Comparison of ENCODE assay signal across 17 cellular contexts in the genomic region with DNA sequence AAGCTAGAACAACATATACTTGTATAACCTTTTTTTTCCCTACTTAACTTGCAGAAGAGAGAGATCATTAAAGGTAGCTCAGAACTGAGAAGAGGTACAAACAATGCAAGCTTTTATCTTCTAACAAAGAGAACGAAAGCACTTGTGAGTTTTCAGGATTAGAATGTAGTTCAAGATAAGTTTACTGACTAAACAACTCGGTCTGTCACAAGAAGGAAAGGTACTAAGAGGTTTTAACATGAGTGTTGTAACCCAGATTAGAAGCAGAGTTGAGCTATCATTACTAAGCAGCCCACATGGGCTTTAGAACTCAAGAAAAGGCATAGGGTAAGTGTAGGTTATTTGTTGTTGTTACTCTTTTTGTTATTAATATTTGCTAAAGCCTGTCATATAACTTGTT.
"Had no signal": no experiment of that assay in that cellular context is flagged by ENCODE, and none has a peak within 500 bp of the region (broad histone marks: within the 10 kb centered on the region; RNA-seq: fewer than 3 reads in every experiment).

No MANE protein-coding gene starts in this region.

- ATAC-seq: activated CD4-positive, CD25-positive, alpha-beta regulatory T cell treated with anti-CD3 and anti-CD28 coated beads, Interleukin-2, amount 50 U/mL, for 24 hours; effector memory CD8-positive, alpha-beta T cell; gastrocnemius medialis; left lobe of liver had no signal

- H3K27ac ChIP-seq: epithelial cell of prostate, gastrocnemius medialis, prostate gland, sigmoid colon, uterus had no signal

- H3K9me3 ChIP-seq: gastrocnemius medialis, prostate gland, sigmoid colon, stomach, uterus had no signal

- H3K4me3 ChIP-seq: gastrocnemius medialis, prostate gland, sigmoid colon, stomach, uterus had no signal

- H3K36me3 ChIP-seq: prostate gland, uterus had no signal

- H3K27me3 ChIP-seq: gastrocnemius medialis, sigmoid colon, stomach, uterus had no signal

- H3K4me1 ChIP-seq: gastrocnemius medialis, prostate gland, sigmoid colon, uterus had no signal

- DNase-seq: activated CD4-positive, alpha-beta T cell treated with anti-CD3 and anti-CD28 coated beads, Interleukin-2, amount 50 U/mL, for 1 hour; activated CD8-positive, alpha-beta memory T cell treated with anti-CD3 and anti-CD28 coated beads for 24 hours; activated gamma-delta T cell treated with Interleukin-2 at 50 U/mL for 16 hours; amygdala; dermis blood vessel endothelial cell; effector memory CD8-positive, alpha-beta T cell; gastrocnemius medialis; nephron progenitor cell; occipital lobe; sigmoid colon; stimulated activated CD4-positive, alpha-beta T cell treated with anti-CD3 and anti-CD28 coated beads, Interleukin-1b, Interleukin-23, amount 100 ng/mL, for 48 hours; stomach; uterus had no signal
